In genomic region chr11:128213461-128213860, GRCh38 we compare ENCODE assay signal across 10 cellular contexts.
"Had no signal": no experiment of that assay in that cellular context is flagged by ENCODE, and none has a peak within 500 bp of the region (broad histone marks: within the 10 kb centered on the region; RNA-seq: fewer than 3 reads in every experiment).

No MANE protein-coding gene starts in this region.

- H3K36me3 ChIP-seq: HAP-1 had no signal

- FAIRE-seq: HTR-8/SVneo had no signal

- H3K9me3 ChIP-seq: HAP-1 had no signal

- H3K4me2 ChIP-seq: KMS-11 had no signal

- DNase-seq: GM23248, GOT3, H7, HFFc6, Karpas-422, KBM-7 had no signal

- H3K4me1 ChIP-seq: HAP-1 had no signal

- H2AFZ ChIP-seq: GM23248 had no signal

- H3K27ac ChIP-seq: GM23248, KMS-11 had no signal

- H3K4me3 ChIP-seq: GM23248, HAP-1 had no signal

- ATAC-seq: HCT116 had no signal

- H3K9ac ChIP-seq: GM23248, KMS-11 had no signal
